In genomic region chr13:87123987-87124784, GRCh38 we compare ENCODE assay signal across 8 cellular contexts.
DNase-seq lines count a peak whose midpoint lies in the region; ATAC-seq and TF ChIP-seq lines count a peak whose summit lies in the region.

No MANE protein-coding gene starts in this region.

- peak; percentile 98 for DNase-seq in AG10803 (ENCODE audit: low read depth)
- DNase-seq in HFFc6: peak; percentile 4
- peak; percentile 97 for DNase-seq in SIG-M5 treated with dmso at 0.1 percent for 504 hours (lab: John Stamatoyannopoulos, UW; ENCODE audit: unreplicated experiment)
- DNase-seq in left ventricle myocardium inferior: peak; percentile 18
- DNase-seq in activated T-helper 1 cell treated with anti-CD3 and anti-CD28 coated beads, Interleukin-12 subunit alpha, Interleukin-12 subunit beta, Interleukin-2, Interleukin-4 antibody, amounts not matched to agents 30 ng/mL and 10 ng/mL and 1 ng/mL, durations not matched to agents 14 hours and 24 hours and 36 hours (ENCODE audit: low spot score): no peak
- no peak for DNase-seq in GM19238 (ENCODE audit: insufficient read length, low spot score)
- no peak for DNase-seq in stimulated activated CD8-positive, alpha-beta memory T cell treated with anti-CD3 and anti-CD28 coated beads, Interleukin-4, amount 100 ng/mL, for 48 hours

- H3K36me3 ChIP-seq in left ventricle myocardium inferior: no peaks in the 10 kb centered on the region

- no peaks in the 10 kb centered on the region for H3K36me3 Mint-ChIP-seq in HFFc6 (ENCODE audit: low read depth)
- no peaks in the 10 kb centered on the region for H3K36me3 Mint-ChIP-seq in activated T-helper 1 cell treated with anti-CD3 and anti-CD28 coated beads, Interleukin-12 subunit alpha, Interleukin-12 subunit beta, Interleukin-2, Interleukin-4 antibody, amounts not matched to agents 30 ng/mL and 10 ng/mL and 1 ng/mL, durations not matched to agents 14 hours and 24 hours and 36 hours (ENCODE audit: low read depth)

- H3K4me3 Mint-ChIP-seq in HFFc6: no peak overlapping the region
- no peak overlapping the region for H3K4me3 Mint-ChIP-seq in activated T-helper 1 cell treated with anti-CD3 and anti-CD28 coated beads, Interleukin-12 subunit alpha, Interleukin-12 subunit beta, Interleukin-2, Interleukin-4 antibody, amounts not matched to agents 30 ng/mL and 10 ng/mL and 1 ng/mL, durations not matched to agents 14 hours and 24 hours and 36 hours

- intact Hi-C loops in left ventricle myocardium inferior (cut with micrococcal nuclease): no loop called here
- intact Hi-C loops in activated T-helper 1 cell treated with anti-CD3 and anti-CD28 coated beads, Interleukin-12 subunit alpha, Interleukin-12 subunit beta, Interleukin-2, Interleukin-4 antibody, amounts not matched to agents 30 ng/mL and 10 ng/mL and 1 ng/mL, durations not matched to agents 14 hours and 24 hours and 36 hours (cut with micrococcal nuclease): no loop called here

- ATAC-seq in HG02678 (IDR thresholded peaks at IDR 0.05; ENCODE audit: unreplicated experiment): no peak

- H3K27me3 ChIP-seq in left ventricle myocardium inferior (ENCODE audit: low read depth): no peaks in the 10 kb centered on the region

- H3K9me3 ChIP-seq in left ventricle myocardium inferior (replicated peaks): no peaks in the 10 kb centered on the region

- H3K4me3 ChIP-seq in AG10803 (ENCODE audit: low read length) (no peak overlapping the region), left ventricle myocardium inferior (no peak overlapping the region)

- no peak overlapping the region for H3K27ac Mint-ChIP-seq in HFFc6
- H3K27ac Mint-ChIP-seq in activated T-helper 1 cell treated with anti-CD3 and anti-CD28 coated beads, Interleukin-12 subunit alpha, Interleukin-12 subunit beta, Interleukin-2, Interleukin-4 antibody, amounts not matched to agents 30 ng/mL and 10 ng/mL and 1 ng/mL, durations not matched to agents 14 hours and 24 hours and 36 hours: no peak overlapping the region

- no peak for TF ChIP-seq CTCF in AG10803 (conservative IDR thresholded peaks at IDR 0.05; ENCODE audit: low read length)
- no peak for TF ChIP-seq CTCF in HFFc6 (IDR thresholded peaks at IDR 0.05)
- TF ChIP-seq CTCF in left ventricle myocardium inferior (IDR thresholded peaks at IDR 0.05; ENCODE audit: borderline replicate concordance): no peak

- H3K27me3 Mint-ChIP-seq in HFFc6 (ENCODE audit: insufficient read depth): no peaks in the 10 kb centered on the region
- no peaks in the 10 kb centered on the region for H3K27me3 Mint-ChIP-seq in activated T-helper 1 cell treated with anti-CD3 and anti-CD28 coated beads, Interleukin-12 subunit alpha, Interleukin-12 subunit beta, Interleukin-2, Interleukin-4 antibody, amounts not matched to agents 30 ng/mL and 10 ng/mL and 1 ng/mL, durations not matched to agents 14 hours and 24 hours and 36 hours (ENCODE audit: insufficient read depth)

- H3K4me1 Mint-ChIP-seq in HFFc6 (ENCODE audit: low read depth): no peaks in the 10 kb centered on the region
- no peaks in the 10 kb centered on the region for H3K4me1 Mint-ChIP-seq in activated T-helper 1 cell treated with anti-CD3 and anti-CD28 coated beads, Interleukin-12 subunit alpha, Interleukin-12 subunit beta, Interleukin-2, Interleukin-4 antibody, amounts not matched to agents 30 ng/mL and 10 ng/mL and 1 ng/mL, durations not matched to agents 14 hours and 24 hours and 36 hours (ENCODE audit: low read depth)

- H3K27ac ChIP-seq in left ventricle myocardium inferior (replicated peaks): peak overlapping the region; percentile 50

- H3K4me1 ChIP-seq in left ventricle myocardium inferior: no peaks in the 10 kb centered on the region

- H3K9me3 Mint-ChIP-seq in HFFc6: peaks cover 13% of the 10 kb centered on the region
- H3K9me3 Mint-ChIP-seq in activated T-helper 1 cell treated with anti-CD3 and anti-CD28 coated beads, Interleukin-12 subunit alpha, Interleukin-12 subunit beta, Interleukin-2, Interleukin-4 antibody, amounts not matched to agents 30 ng/mL and 10 ng/mL and 1 ng/mL, durations not matched to agents 14 hours and 24 hours and 36 hours: no peaks in the 10 kb centered on the region

Comparison
In these comparisons a context has a peak if more than half of its experiments do, and no peak if none do; other contexts are left out.
1. DNase-seq: peak in AG10803 (single experiment), HFFc6 (single experiment), SIG-M5 treated with dmso at 0.1 percent for 504 hours (single experiment) and left ventricle myocardium inferior (single experiment); none in activated T-helper 1 cell treated with anti-CD3 and anti-CD28 coated beads, Interleukin-12 subunit alpha, Interleukin-12 subunit beta, Interleukin-2, Interleukin-4 antibody, amounts not matched to agents 30 ng/mL and 10 ng/mL and 1 ng/mL, durations not matched to agents 14 hours and 24 hours and 36 hours (single experiment), GM19238 (single experiment) and stimulated activated CD8-positive, alpha-beta memory T cell treated with anti-CD3 and anti-CD28 coated beads, Interleukin-4, amount 100 ng/mL, for 48 hours (single experiment).